Comparison of ENCODE assay signal across 1 cellular context in the genomic region with DNA sequence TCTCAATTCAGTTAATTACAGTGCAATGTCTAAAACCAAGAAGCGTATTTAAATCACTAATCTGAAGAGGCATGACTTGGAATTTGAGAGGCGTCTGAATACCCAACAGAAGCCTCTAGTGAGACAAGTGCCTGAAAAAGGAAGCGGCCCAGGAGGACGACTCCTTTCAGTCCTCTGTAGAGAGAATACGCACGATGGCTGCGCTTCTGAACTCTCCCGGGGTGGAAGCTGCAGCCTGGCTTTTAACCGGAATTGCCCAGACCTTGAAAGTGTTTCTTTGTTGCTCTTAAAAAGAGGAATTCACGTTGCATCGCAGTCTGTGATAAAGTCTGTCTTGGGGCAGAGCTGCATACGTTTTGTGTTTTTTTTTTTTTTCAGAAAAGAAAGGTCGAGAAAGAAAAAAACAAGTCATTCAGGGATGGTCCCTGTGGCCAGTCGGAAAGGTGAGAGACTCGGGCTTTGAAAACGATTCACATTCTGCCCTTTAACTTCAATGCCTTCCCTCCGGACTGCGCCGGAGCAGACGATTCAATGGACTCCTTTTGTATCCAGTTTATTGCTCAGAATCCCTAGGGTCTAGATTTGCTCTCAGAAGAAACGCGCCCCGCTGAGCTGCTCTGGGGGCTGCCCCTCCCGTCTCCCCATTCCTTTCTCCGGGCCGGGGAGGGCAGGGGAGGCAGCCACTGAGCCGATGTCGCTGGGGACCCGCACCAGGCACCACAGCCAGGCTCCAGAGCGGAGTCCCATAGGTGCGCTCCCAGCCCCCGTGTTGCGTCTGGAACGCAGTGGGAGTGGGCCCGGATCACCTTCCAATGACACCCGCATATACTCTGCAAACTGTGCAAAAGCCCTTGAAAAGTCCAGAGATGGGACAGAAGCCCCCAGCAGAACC.
TF ChIP-seq lines count a peak whose summit lies in the region.

No MANE protein-coding gene starts in this region.

TF ChIP-seq in H1, 55 proteins besides CTCF, POLR2A, EP300 and RAD21:
- no peak for TF ChIP-seq SRF (IDR thresholded peaks at IDR 0.05; ENCODE audit: low read depth, low read length)
- TF ChIP-seq CHD7 (IDR thresholded peaks at IDR 0.05; ENCODE audit: insufficient replicate concordance, low read length), result no peak
- no peak for TF ChIP-seq SP4 (IDR thresholded peaks at IDR 0.05; ENCODE audit: low read length)
- no peak for TF ChIP-seq YY1 (IDR thresholded peaks at IDR 0.05; ENCODE audit: low read depth, low read length)
- no peak for TF ChIP-seq TAF7 (optimal IDR thresholded peaks at IDR 0.05; ENCODE audit: borderline replicate concordance, low read depth, low read length)
- peak; percentile 11 for TF ChIP-seq KDM4A (IDR thresholded peaks at IDR 0.05; ENCODE audit: low read depth, low read length, severe bottlenecking)
- TF ChIP-seq POLR2AphosphoS5 (IDR thresholded peaks at IDR 0.05; ENCODE audit: low read depth, low read length), result no peak
- no peak for TF ChIP-seq SIX5 (IDR thresholded peaks at IDR 0.05; ENCODE audit: low read depth, low read length)
- no peak for TF ChIP-seq HDAC6 (IDR thresholded peaks at IDR 0.05; ENCODE audit: low read depth, low read length)
- TF ChIP-seq JUN (IDR thresholded peaks at IDR 0.05; ENCODE audit: low read depth, low read length), result no peak
- no peak for TF ChIP-seq JUND (IDR thresholded peaks at IDR 0.05; ENCODE audit: low read length)
- TF ChIP-seq BRCA1 (IDR thresholded peaks at IDR 0.05; ENCODE audit: low read depth, low read length), result no peak
- no peak for TF ChIP-seq E2F6 (IDR thresholded peaks at IDR 0.05)
- TF ChIP-seq GTF2F1 (IDR thresholded peaks at IDR 0.05; ENCODE audit: borderline replicate concordance, low read depth, low read length), result no peak
- no peak for TF ChIP-seq MAFK (IDR thresholded peaks at IDR 0.05; ENCODE audit: low read depth, low read length)
- TF ChIP-seq CBX5 (IDR thresholded peaks at IDR 0.05; ENCODE audit: low read depth, low read length), result no peak
- TF ChIP-seq CTBP2 (IDR thresholded peaks at IDR 0.05; ENCODE audit: borderline replicate concordance, insufficient read depth, insufficient read length, low read length), result peak; percentile 61
- TF ChIP-seq GABPA (IDR thresholded peaks at IDR 0.05; ENCODE audit: borderline replicate concordance, insufficient read depth, low read length), result no peak
- TF ChIP-seq SUZ12 (IDR thresholded peaks at IDR 0.05; ENCODE audit: low read length), result peak; percentile 87
- no peak for TF ChIP-seq ZNF274 (IDR thresholded peaks at IDR 0.05; ENCODE audit: borderline replicate concordance, extremely low read depth, low read length)
- no peak for TF ChIP-seq SAP30 (IDR thresholded peaks at IDR 0.05; ENCODE audit: insufficient read depth, insufficient replicate concordance, low read length)
- TF ChIP-seq RNF2 (IDR thresholded peaks at IDR 0.05; ENCODE audit: borderline replicate concordance, low read depth, low read length, missing control alignments, poor library complexity, severe bottlenecking), result peak; percentile 79
- peak; percentile 84 for TF ChIP-seq EZH2 (IDR thresholded peaks at IDR 0.05; ENCODE audit: low read depth, low read length, severe bottlenecking)
- no peak for TF ChIP-seq TEAD4 (IDR thresholded peaks at IDR 0.05; ENCODE audit: low read depth, low read length)
- no peak for TF ChIP-seq PHF8 (conservative IDR thresholded peaks at IDR 0.05; ENCODE audit: low read depth, low read length)
- TF ChIP-seq CEBPB (IDR thresholded peaks at IDR 0.05; ENCODE audit: low read depth, low read length), result no peak
- no peak for TF ChIP-seq NRF1 (IDR thresholded peaks at IDR 0.05; ENCODE audit: low read depth, low read length)
- no peak for TF ChIP-seq TCF12 (IDR thresholded peaks at IDR 0.05; ENCODE audit: low read depth, low read length)
- no peak for TF ChIP-seq EGR1 (IDR thresholded peaks at IDR 0.05; ENCODE audit: borderline replicate concordance, low read depth, low read length)
- TF ChIP-seq TAF1 (IDR thresholded peaks at IDR 0.05; ENCODE audit: low read depth, low read length), result no peak
TF ChIP-seq in H1: peak in this region for 5.
